Comparison of ENCODE assay signal across 12 cellular contexts in genomic region chr2:227655454-227655853, GRCh38.
A peak's percentile ranks its signal among the peaks of the same experiment; 100 is the strongest.
DNase-seq lines count a peak whose midpoint lies in the region; ATAC-seq, FAIRE-seq and TF ChIP-seq lines count a peak whose summit lies in the region.
"Had no signal": no experiment of that assay in that cellular context is flagged by ENCODE, and none has a peak within 500 bp of the region (broad histone marks: within the 10 kb centered on the region; RNA-seq: fewer than 3 reads in every experiment).

No MANE protein-coding gene starts in this region.

- no peaks in the 10 kb centered on the region for H3K79me2 ChIP-seq in ACC112 (ENCODE audit: control insufficient read depth, insufficient read depth, low read length, unreplicated experiment)

- H3K36me3 Mint-ChIP-seq in T-helper 2 cell treated with Interferon-gamma antibody and Interleukin-4, amounts not matched to agents 5 μg/mL and 100 μg/mL, for 36 hours (ENCODE audit: low read depth), result no peaks in the 10 kb centered on the region

- H3K4me1 ChIP-seq in ACC112 (ENCODE audit: control insufficient read depth, insufficient read depth, low read length, unreplicated experiment), result peaks cover 53% of the 10 kb centered on the region

- no peaks in the 10 kb centered on the region for H3K9me3 Mint-ChIP-seq in T-helper 2 cell treated with Interferon-gamma antibody and Interleukin-4, amounts not matched to agents 5 μg/mL and 100 μg/mL, for 36 hours
- H3K9me3 Mint-ChIP-seq: activated B cell treated with CpG ODN at 0.5 μM for 24 hours, nephron had no signal

- no peaks in the 10 kb centered on the region for H3K27me3 ChIP-seq in ACC112 (ENCODE audit: insufficient read depth, low read length)

- H3K4me1 Mint-ChIP-seq in T-helper 2 cell treated with Interferon-gamma antibody and Interleukin-4, amounts not matched to agents 5 μg/mL and 100 μg/mL, for 36 hours (ENCODE audit: low read depth), result no peaks in the 10 kb centered on the region
- H3K4me1 Mint-ChIP-seq: activated B cell treated with CpG ODN at 0.5 μM for 24 hours, nephron had no signal

- ATAC-seq in HG03378 (IDR thresholded peaks at IDR 0.05; ENCODE audit: unreplicated experiment) (no peak), HG02981 (IDR thresholded peaks at IDR 0.05; ENCODE audit: unreplicated experiment) (no peak), GM21717 (IDR thresholded peaks at IDR 0.05; ENCODE audit: unreplicated experiment) (no peak)

- H3K27ac ChIP-seq in ACC112 (ENCODE audit: low read depth, low read length), result peak overlapping the region; percentile 85

- H3K4me3 Mint-ChIP-seq in T-helper 2 cell treated with Interferon-gamma antibody and Interleukin-4, amounts not matched to agents 5 μg/mL and 100 μg/mL, for 36 hours, result no peak overlapping the region
- H3K4me3 Mint-ChIP-seq: activated B cell treated with CpG ODN at 0.5 μM for 24 hours, nephron had no signal

- H3K4me3 ChIP-seq in ACC112 (ENCODE audit: low read depth, low read length), result no peak overlapping the region; the same call in 1 of the 2 replicates

- no peak overlapping the region for H3K27ac Mint-ChIP-seq in T-helper 2 cell treated with Interferon-gamma antibody and Interleukin-4, amounts not matched to agents 5 μg/mL and 100 μg/mL, for 36 hours
- H3K27ac Mint-ChIP-seq: activated B cell treated with CpG ODN at 0.5 μM for 24 hours, nephron had no signal

- H3K27me3 Mint-ChIP-seq in T-helper 2 cell treated with Interferon-gamma antibody and Interleukin-4, amounts not matched to agents 5 μg/mL and 100 μg/mL, for 36 hours (ENCODE audit: low read depth), result peaks cover 5% of the 10 kb centered on the region

- no peaks in the 10 kb centered on the region for H3K36me3 ChIP-seq in ACC112 (ENCODE audit: insufficient read depth, low read length)

- peak; percentile 81 for FAIRE-seq in H54 (lab: Jason Lieb, UNC)
- FAIRE-seq: colon had no signal

- DNase-seq in H54 (ENCODE audit: insufficient read length, low spot score), result peak; percentile 65
- DNase-seq in SW 1271 (lab: John Stamatoyannopoulos, UW), result peak; percentile 7 to 32
- DNase-seq in hepatic stellate cell (ENCODE audit: low spot score), result peak; percentile 68
- DNase-seq in T-helper 2 cell treated with Interferon-gamma antibody and Interleukin-4, amounts not matched to agents 5 μg/mL and 100 μg/mL, for 36 hours (ENCODE audit: low spot score), result no peak
- DNase-seq: activated B cell treated with CpG ODN at 0.5 μM for 24 hours, NCI-H1930 had no signal

- H2AFZ ChIP-seq in ACC112 (ENCODE audit: low read length, unreplicated experiment), result no peak overlapping the region

- TF ChIP-seq POLR2A in H54 (IDR thresholded peaks at IDR 0.05; ENCODE audit: low read depth, low read length), result no peak
